In the genomic region with DNA sequence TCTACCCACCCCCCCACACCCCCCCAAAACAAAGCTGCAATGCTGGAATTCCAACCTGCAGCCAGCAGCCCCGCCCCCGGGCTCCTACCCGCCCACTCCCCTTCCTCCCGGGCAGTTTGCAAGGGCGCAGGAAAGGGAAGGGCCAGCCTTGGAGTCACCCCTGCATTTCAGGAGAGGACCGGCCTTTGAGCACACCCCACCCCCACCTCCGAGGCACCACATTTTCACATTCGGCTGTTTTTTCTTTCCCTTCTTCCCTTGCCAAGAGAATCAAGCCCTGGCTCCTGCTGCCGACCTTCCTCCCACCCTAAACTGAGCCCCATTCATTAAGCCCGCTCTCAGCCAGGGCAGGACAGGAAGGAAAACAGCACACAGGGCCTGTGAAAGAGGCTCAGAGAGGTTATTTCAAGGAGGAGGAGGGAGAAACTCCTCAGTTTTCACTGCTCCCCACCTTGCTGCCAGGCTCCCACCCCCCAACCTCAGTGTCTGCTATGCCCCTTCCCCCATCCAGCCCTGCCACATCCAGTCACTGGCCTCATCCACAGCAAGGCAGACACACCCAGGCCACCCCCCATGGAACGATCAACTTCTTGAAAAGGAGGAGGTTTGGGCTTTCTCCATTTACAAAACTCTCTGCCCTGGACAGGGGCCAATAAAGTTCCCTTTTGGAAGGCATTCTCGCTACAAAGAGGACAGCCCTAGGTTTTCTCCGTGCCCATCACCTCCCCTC, we compare ENCODE assay signal across 8 cellular contexts. TPM values are rescaled to one million over a fixed set of nuclear protein-coding genes. Genes with fewer than 3 reads are reported as not detected.
DNase-seq lines count a peak whose midpoint lies in the region; ATAC-seq and TF ChIP-seq lines count a peak whose summit lies in the region.

No MANE protein-coding gene starts in this region.

- H3K36me3 Mint-ChIP-seq in activated naive CD4-positive, alpha-beta T cell treated with anti-CD3 and anti-CD28 coated beads for 36 hours (ENCODE audit: low read depth) = peaks cover 5% of the 10 kb centered on the region

- intact Hi-C loops in activated naive CD4-positive, alpha-beta T cell treated with anti-CD3 and anti-CD28 coated beads for 36 hours (cut with micrococcal nuclease) = loop anchor here (1.0 to 10.0 kb wide), 5 partner anchors 7 to 1345 kb away; partner anchors contain the start of genes CTIF, CXXC1, MBD1 and SMAD2
- intact Hi-C loops in upper lobe of right lung (cut with DNase I) = loop anchor here (10.0 kb wide), 1 partner anchor 265 kb away; no protein-coding TSS in a partner anchor

- peak overlapping the region; percentile 84 for H3K27ac ChIP-seq in cingulate gyrus (ENCODE audit: low read depth, low read length)
- peak overlapping the region; percentile 95 for H3K27ac ChIP-seq in mesodermal cell (ENCODE audit: low read depth, low read length, severe bottlenecking)
- peak overlapping the region; percentile 71 for H3K27ac ChIP-seq in upper lobe of right lung

- no peaks in the 10 kb centered on the region for H3K27me3 ChIP-seq in upper lobe of right lung

- H3K9me3 ChIP-seq in mesodermal cell (ENCODE audit: control insufficient read depth, low read length) = no peaks in the 10 kb centered on the region
- H3K9me3 ChIP-seq in upper lobe of right lung = no peaks in the 10 kb centered on the region

- CTCF ChIA-PET in activated naive CD4-positive, alpha-beta T cell treated with anti-CD3 and anti-CD28 coated beads for 36 hours (lab: Charles Lee) = interaction anchor here (0.8 to 1.0 kb wide), 2 partner anchors 12 to 13 kb away, joined by 3 to 4 read pairs; no protein-coding TSS in a partner anchor

- H3K36me3 ChIP-seq in mesodermal cell (ENCODE audit: control insufficient read depth, insufficient read depth, low read length) (peaks cover 95% of the 10 kb centered on the region), upper lobe of right lung (peaks cover 29% of the 10 kb centered on the region)

- 22 to 26% methylated on average over 6 to 11 of the region's 13 CpGs for WGBS in mesodermal cell (ENCODE audit: insufficient coverage in 2 of 2), 2 experiments

- no peak for TF ChIP-seq CTCF in upper lobe of right lung (IDR thresholded peaks at IDR 0.05)

- ATAC-seq in upper lobe of right lung (peak; percentile 44), HG03045 (IDR thresholded peaks at IDR 0.05; ENCODE audit: unreplicated experiment) (no peak), GM18498 (IDR thresholded peaks at IDR 0.05; ENCODE audit: unreplicated experiment) (no peak)

- H3K9me3 Mint-ChIP-seq in activated naive CD4-positive, alpha-beta T cell treated with anti-CD3 and anti-CD28 coated beads for 36 hours = no peaks in the 10 kb centered on the region

- H3K4me3 Mint-ChIP-seq in activated naive CD4-positive, alpha-beta T cell treated with anti-CD3 and anti-CD28 coated beads for 36 hours = peak overlapping the region; percentile 71

- H3K4me3 ChIP-seq in mesodermal cell (ENCODE audit: extremely low read depth, insufficient read depth, low read length, poor library complexity, severe bottlenecking) (peak overlapping the region; percentile 21), upper lobe of right lung (peak overlapping the region; percentile 10)

- H3K4me1 ChIP-seq in mesodermal cell (ENCODE audit: control insufficient read depth, insufficient read depth, low read length, poor library complexity, severe bottlenecking) (peaks cover 93% of the 10 kb centered on the region), upper lobe of right lung (peaks cover 93% of the 10 kb centered on the region)

- DNase-seq in activated naive CD4-positive, alpha-beta T cell treated with anti-CD3 and anti-CD28 coated beads for 36 hours = no peak
- no peak for DNase-seq in activated naive CD4-positive, alpha-beta T cell treated with Interleukin-2 at 50 U/mL for 16 hours
- DNase-seq in upper lobe of right lung = peak; percentile 75
- DNase-seq in NCI-H2171 (lab: John Stamatoyannopoulos, UW) = no peak

- peak overlapping the region; percentile 63 for H3K27ac Mint-ChIP-seq in activated naive CD4-positive, alpha-beta T cell treated with anti-CD3 and anti-CD28 coated beads for 36 hours

- H3K4me1 Mint-ChIP-seq in activated naive CD4-positive, alpha-beta T cell treated with anti-CD3 and anti-CD28 coated beads for 36 hours (ENCODE audit: low read depth) = peaks cover 79% of the 10 kb centered on the region

- no peaks in the 10 kb centered on the region for H3K27me3 Mint-ChIP-seq in activated naive CD4-positive, alpha-beta T cell treated with anti-CD3 and anti-CD28 coated beads for 36 hours (ENCODE audit: low read depth)

RNA-seq across cellular contexts. Expression of gene SMAD7, which starts 11.2 kb away (rescaled TPM):
- total RNA-seq in activated naive CD4-positive, alpha-beta T cell treated with anti-CD3 and anti-CD28 coated beads for 36 hours = 1 to 10 TPM; 5.9 to 7.0 TPM
- polyA plus RNA-seq in mesodermal cell (2013, experiment 1 of 2) = 45.1 TPM
- 42.8 TPM for polyA plus RNA-seq in mesodermal cell (2013, experiment 2 of 2)
- total RNA-seq in upper lobe of right lung = 68.9 TPM
